In genomic region chr18:40993363-40993762, GRCh38 we compare ENCODE assay signal across 18 cellular contexts.
DNase-seq lines count a peak whose midpoint lies in the region; ATAC-seq, FAIRE-seq and TF ChIP-seq lines count a peak whose summit lies in the region.
"Had no signal": no experiment of that assay in that cellular context is flagged by ENCODE, and none has a peak within 500 bp of the region (broad histone marks: within the 10 kb centered on the region; RNA-seq: fewer than 3 reads in every experiment).

No MANE protein-coding gene starts in this region.

- CTCF ChIA-PET in HepG2 (lab: Yijun Ruan, JAX; ENCODE audit: low intra/inter-chr PET ratio, low total read pairs): no interaction called here
- CTCF ChIA-PET in IMR-90 (lab: Yijun Ruan, JAX): no interaction called here

- TF ChIP-seq CTCF in HepG2 (CRISPR knock-in tag; IDR thresholded peaks at IDR 0.05) (no peak), right lobe of liver (IDR thresholded peaks at IDR 0.05) (no peak), IMR-90 (conservative IDR thresholded peaks at IDR 0.05; ENCODE audit: low read depth, low read length) (no peak)

- no peaks in the 10 kb centered on the region; a peak in 1 of 5 replicates for H3K27me3 ChIP-seq in HepG2 (ENCODE audit: control insufficient read depth in 1 of 2, insufficient read depth in 2 of 2, low read length in 2 of 2)
- no peaks in the 10 kb centered on the region for H3K27me3 ChIP-seq in right lobe of liver
- H3K27me3 ChIP-seq in IMR-90 (ENCODE audit: control insufficient read depth, insufficient read depth, low read length): no peaks in the 10 kb centered on the region
- H3K27me3 ChIP-seq: BLaER1 treated with 17β-estradiol and CSF1 and Interleukin-3, amounts not matched to agents 10 nM and 100 nM had no signal

- H2BK5ac ChIP-seq in IMR-90 (ENCODE audit: low read depth, low read length, poor library complexity, severe bottlenecking): no peak overlapping the region

- H3K9me3 ChIP-seq in HepG2 (ENCODE audit: low read length): no peaks in the 10 kb centered on the region
- H3K9me3 ChIP-seq in right lobe of liver: no peaks in the 10 kb centered on the region
- no peaks in the 10 kb centered on the region for H3K9me3 ChIP-seq in IMR-90 (ENCODE audit: control insufficient read depth, insufficient read depth, low read length)
- H3K9me3 ChIP-seq: BLaER1 treated with 17β-estradiol and CSF1 and Interleukin-3, amounts not matched to agents 10 nM and 100 nM had no signal

- no peak for TF ChIP-seq POLR2A in HepG2 (IDR thresholded peaks at IDR 0.05; ENCODE audit: insufficient read depth in 1 of 2, low read depth in 2 of 2, low read length in 2 of 2)
- no peak for TF ChIP-seq POLR2A in right lobe of liver (IDR thresholded peaks at IDR 0.05)
- no peak for TF ChIP-seq POLR2A in IMR-90 (IDR thresholded peaks at IDR 0.05; ENCODE audit: low read depth, low read length)
- no peak for TF ChIP-seq POLR2A in erythroblast (IDR thresholded peaks at IDR 0.05; ENCODE audit: low read length)

- H2AFZ ChIP-seq in HepG2 (ENCODE audit: low read length) (no peak overlapping the region), IMR-90 (replicated peaks; ENCODE audit: low read length, poor library complexity) (no peak overlapping the region)

- no peak overlapping the region for H2BK120ac ChIP-seq in IMR-90 (ENCODE audit: low read depth, low read length)

- H3K23ac ChIP-seq in IMR-90 (ENCODE audit: low read depth, low read length): no peak overlapping the region

- no peak overlapping the region for H3K14ac ChIP-seq in IMR-90 (replicated peaks; ENCODE audit: low read depth, low read length)

- H3K4me2 ChIP-seq in HepG2 (ENCODE audit: low read depth, low read length) (no peak overlapping the region), IMR-90 (ENCODE audit: low read depth, low read length) (no peak overlapping the region)
- H3K4me2 ChIP-seq: BLaER1 treated with 17β-estradiol and CSF1 and Interleukin-3, amounts not matched to agents 10 nM and 100 nM had no signal

- H3K27ac ChIP-seq in HepG2 (ENCODE audit: extremely low read length, insufficient read depth, low read length): no peak overlapping the region
- H3K27ac ChIP-seq in right lobe of liver: no peak overlapping the region
- H3K27ac ChIP-seq in IMR-90 (ENCODE audit: insufficient read depth, low read length): no peak overlapping the region
- H3K27ac ChIP-seq: 22Rv1; BLaER1 treated with 17β-estradiol and CSF1 and Interleukin-3, amounts not matched to agents 10 nM and 100 nM; C4-2B had no signal

- no peak for DNase-seq in HepG2 (ENCODE audit: low spot score)
- no peak for DNase-seq in right lobe of liver
- no peak for DNase-seq in IMR-90
- DNase-seq in erythroblast (lab: John Stamatoyannopoulos, UW): no peak
- DNase-seq in stimulated activated CD4-positive, alpha-beta T cell treated with anti-CD3 and anti-CD28 coated beads, Interleukin-2, amount 100 ng/mL, for 24 hours: no peak
- DNase-seq: ACHN; AML-193; CD4-positive, alpha-beta T cell; CD8-positive, alpha-beta memory T cell; COR-L47; DMS79 treated with DMSO at 0.1 percent for 48 hours; GF-D8 had no signal

- no peaks in the 10 kb centered on the region for H3K79me2 ChIP-seq in HepG2 (ENCODE audit: insufficient read depth, low read length)

- intact Hi-C loops in HepG2 (cut with micrococcal nuclease; ENCODE audit: unreplicated experiment): no loop called here
- intact Hi-C loops in right lobe of liver (cut with DNase I): no loop called here
- intact Hi-C loops in IMR-90 (cut with micrococcal nuclease): no loop called here

- H4K20me1 ChIP-seq in HepG2 (ENCODE audit: insufficient read depth, low read length) (no peaks in the 10 kb centered on the region), IMR-90 (ENCODE audit: insufficient read depth, low read length) (no peaks in the 10 kb centered on the region)
- H4K20me1 ChIP-seq: BLaER1 treated with 17β-estradiol and CSF1 and Interleukin-3, amounts not matched to agents 10 nM and 100 nM had no signal

- TF ChIP-seq RAD21 in HepG2 (CRISPR knock-in tag; IDR thresholded peaks at IDR 0.05) (no peak), IMR-90 (IDR thresholded peaks at IDR 0.05; ENCODE audit: low read length) (no peak)

- H3K4me3 ChIP-seq in HepG2 (replicated peaks in 1 of 3; ENCODE audit: insufficient read depth in 1 of 3, low read depth in 2 of 3, low read length in 3 of 3): no peak overlapping the region
- H3K4me3 ChIP-seq in right lobe of liver: no peak overlapping the region
- no peak overlapping the region for H3K4me3 ChIP-seq in IMR-90 (ENCODE audit: insufficient read depth, low read depth, low read length)
- H3K4me3 ChIP-seq: BLaER1 treated with 17β-estradiol and CSF1 and Interleukin-3, amounts not matched to agents 10 nM and 100 nM had no signal

- H3K9ac ChIP-seq in HepG2 (ENCODE audit: insufficient read depth, low read depth, low read length): no peak overlapping the region
- H3K9ac ChIP-seq in IMR-90 (ENCODE audit: low read depth, low read length): no peak overlapping the region
- H3K9ac ChIP-seq: BLaER1 treated with 17β-estradiol and CSF1 and Interleukin-3, amounts not matched to agents 10 nM and 100 nM had no signal

- TF ChIP-seq EP300 in HepG2 (IDR thresholded peaks at IDR 0.05; ENCODE audit: low read depth in 2 of 2, low read length in 2 of 2) (no peak), HepG2 (CRISPR knock-in tag; IDR thresholded peaks at IDR 0.05; ENCODE audit: borderline replicate concordance) (no peak)

- no peaks in the 10 kb centered on the region for H3K9me1 ChIP-seq in IMR-90 (ENCODE audit: insufficient read depth, low read length)

- no peak overlapping the region for H4K5ac ChIP-seq in IMR-90 (ENCODE audit: low read depth, low read length)

- BruUV-seq in HepG2 (replicated peaks; lab: Mats Ljungman, UMichigan) (no TSS peak), IMR-90 (replicated peaks; lab: Mats Ljungman, UMichigan) (no TSS peak)

- H2AK5ac ChIP-seq in IMR-90 (ENCODE audit: low read depth, low read length): no peak overlapping the region

- no peak overlapping the region for H2BK20ac ChIP-seq in IMR-90 (ENCODE audit: low read depth, low read length)

- no peak overlapping the region for H3K56ac ChIP-seq in IMR-90 (ENCODE audit: extremely low read depth, insufficient read depth, low read length)

- H4K91ac ChIP-seq in IMR-90 (ENCODE audit: insufficient read depth, low read depth, low read length): no peak overlapping the region

- H3K4ac ChIP-seq in IMR-90 (ENCODE audit: low read depth, low read length): no peak overlapping the region

- H3K36me3 ChIP-seq in HepG2 (replicated peaks in 1 of 2; ENCODE audit: control insufficient read depth in 1 of 2, insufficient read depth in 2 of 2, low read length in 2 of 2) (no peaks in the 10 kb centered on the region), right lobe of liver (no peaks in the 10 kb centered on the region), IMR-90 (ENCODE audit: control insufficient read depth, insufficient read depth, low read length) (no peaks in the 10 kb centered on the region)
- H3K36me3 ChIP-seq: BLaER1 treated with 17β-estradiol and CSF1 and Interleukin-3, amounts not matched to agents 10 nM and 100 nM had no signal

- dilution Hi-C loops in IMR-90 (cut with HindIII; ENCODE audit: low sequenced_read_pairs, unreplicated experiment): no loop called here

- H2BK15ac ChIP-seq in IMR-90 (ENCODE audit: low read depth, low read length): no peak overlapping the region

- H2AK9ac ChIP-seq in IMR-90 (replicated peaks; ENCODE audit: low read depth, low read length, poor library complexity): no peak overlapping the region

- POLR2A ChIA-PET in HepG2 (lab: Yijun Ruan, JAX): no interaction called here
- POLR2A ChIA-PET in IMR-90 (lab: Charles Lee; ENCODE audit: unreplicated experiment): no interaction called here

- no peaks in the 10 kb centered on the region for H3K79me1 ChIP-seq in IMR-90 (ENCODE audit: low read depth in 1 of 2, low read length in 2 of 2)

- no peaks in the 10 kb centered on the region for H3K4me1 ChIP-seq in HepG2 (ENCODE audit: insufficient read depth, low read length)
- no peaks in the 10 kb centered on the region for H3K4me1 ChIP-seq in right lobe of liver
- no peaks in the 10 kb centered on the region for H3K4me1 ChIP-seq in IMR-90 (ENCODE audit: control insufficient read depth, insufficient read depth, low read length)

- no peak overlapping the region for H3K18ac ChIP-seq in IMR-90 (ENCODE audit: low read depth, low read length)

- in situ Hi-C loops in HepG2 (cut with HindIII; ENCODE audit: extremely low pct_ligation_motif_present, low pct_unique_long_range_greater_than_20kb): no loop called here
- in situ Hi-C loops in IMR-90 (cut with MboI; ENCODE audit: low sequenced_read_pairs): no loop called here

- H4K8ac ChIP-seq in IMR-90 (ENCODE audit: low read depth in 2 of 2, low read length in 2 of 2): no peak overlapping the region

- ATAC-seq in HepG2: no peak
- no peak for ATAC-seq in right lobe of liver
- ATAC-seq in IMR-90 (ENCODE audit: low read depth): no peak

- no peak for FAIRE-seq in HepG2 (lab: Jason Lieb, UNC)
- FAIRE-seq: G401.6, GM12891, GM19239 had no signal

TF ChIP-seq in HepG2, 621 proteins besides CTCF, POLR2A, EP300 and RAD21 (continues in another document):
- TF ChIP-seq RFX1 (IDR thresholded peaks at IDR 0.05) (no peak), ATF7 (IDR thresholded peaks at IDR 0.05) (no peak), ATF7 (CRISPR knock-in tag; IDR thresholded peaks at IDR 0.05) (no peak), ZNF446 (CRISPR knock-in tag; IDR thresholded peaks at IDR 0.05) (no peak), SP1 (IDR thresholded peaks at IDR 0.05) (no peak), SP1 (CRISPR knock-in tag; IDR thresholded peaks at IDR 0.05) (no peak)

TF ChIP-seq in IMR-90, 13 proteins besides CTCF, POLR2A, EP300 and RAD21:
- TF ChIP-seq MAFK (IDR thresholded peaks at IDR 0.05; ENCODE audit: low read depth, low read length) (peak; percentile 70), FOS (IDR thresholded peaks at IDR 0.05; ENCODE audit: low read depth, low read length) (no peak), USF2 (IDR thresholded peaks at IDR 0.05; ENCODE audit: low read depth, low read length) (no peak)
